23 cellular contexts compared by ENCODE assay signal in the genomic region with DNA sequence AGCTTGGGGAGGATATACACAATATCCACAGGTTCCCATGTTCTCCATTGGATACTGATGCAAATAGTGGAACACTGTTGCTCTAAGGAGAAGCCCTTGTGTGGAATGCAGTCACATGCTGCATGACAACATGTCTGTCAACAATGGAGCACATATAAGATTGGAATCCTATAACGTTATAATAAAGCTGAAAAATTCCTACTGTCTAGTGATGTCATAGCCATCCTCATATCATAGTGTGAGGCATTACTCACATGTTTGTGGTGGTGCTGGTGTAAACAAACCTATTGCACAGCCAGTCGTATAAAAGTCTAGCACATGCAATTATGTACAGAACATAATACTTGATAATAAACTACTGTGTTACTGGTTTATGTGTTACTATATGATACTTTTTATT.
DNase-seq lines count a peak whose midpoint lies in the region; ATAC-seq, FAIRE-seq and TF ChIP-seq lines count a peak whose summit lies in the region.
"Had no signal": no experiment of that assay in that cellular context is flagged by ENCODE, and none has a peak within 500 bp of the region (broad histone marks: within the 10 kb centered on the region; RNA-seq: fewer than 3 reads in every experiment).

No MANE protein-coding gene starts in this region.

- no peak for TF ChIP-seq CTCF in Panc1 (IDR thresholded peaks at IDR 0.05)
- no peak for TF ChIP-seq CTCF in endothelial cell of umbilical vein (IDR thresholded peaks at IDR 0.05; ENCODE audit: extremely low read depth in 1 of 2, insufficient read depth in 1 of 2, low read depth in 1 of 2, low read length in 2 of 2)

- POLR2A ChIA-PET in Panc1 (lab: Charles Lee) (no interaction called here), endothelial cell of umbilical vein (lab: Charles Lee) (no interaction called here)

- no peak overlapping the region for H3K4me2 ChIP-seq in endothelial cell of umbilical vein (ENCODE audit: insufficient read depth, low read length)
- H3K4me2 ChIP-seq: BLaER1 treated with 17β-estradiol and CSF1 and Interleukin-3, amounts not matched to agents 10 nM and 100 nM had no signal

- H3K4me1 ChIP-seq in Panc1 (ENCODE audit: control insufficient read depth, insufficient read depth, low read length) (no peaks in the 10 kb centered on the region), endothelial cell of umbilical vein (ENCODE audit: control insufficient read depth, extremely low read depth, insufficient read depth, low read length) (no peaks in the 10 kb centered on the region)
- H3K4me1 ChIP-seq: BLaER1 treated with 17β-estradiol and CSF1 and Interleukin-3, amounts not matched to agents 10 nM and 100 nM; colonic mucosa had no signal

- in situ Hi-C loops in Panc1 (cut with HindIII; ENCODE audit: low pct_unique_long_range_greater_than_20kb, low sequenced_read_pairs): no loop called here

- dilution Hi-C loops in endothelial cell of umbilical vein (cut with MboI; ENCODE audit: extremely low pct_ligation_motif_present, low sequenced_read_pairs): no loop called here

- no peaks in the 10 kb centered on the region for H3K9me1 ChIP-seq in endothelial cell of umbilical vein (replicated peaks; ENCODE audit: control insufficient read depth, extremely low read depth, insufficient read depth, low read length)

- ATAC-seq in Panc1 (peak; percentile 18; the same call in 1 of the 2 replicates), HG03460 (IDR thresholded peaks at IDR 0.05; ENCODE audit: unreplicated experiment) (no peak)
- ATAC-seq: activated CD8-positive, alpha-beta T cell treated with anti-CD3 and anti-CD28 coated beads, Interleukin-2, amount 10 ng/mL, durations not matched to agents 7 days and 5 days; activated T-helper 17 cell treated with anti-CD3 and anti-CD28 coated beads, Interleukin-2, amount 50 U/mL, for 72 hours; effector memory CD8-positive, alpha-beta T cell; left lobe of liver had no signal

- H4K20me1 ChIP-seq in endothelial cell of umbilical vein (replicated peaks; ENCODE audit: control insufficient read depth, extremely low read depth, insufficient read depth, low read length): no peaks in the 10 kb centered on the region
- H4K20me1 ChIP-seq: BLaER1 treated with 17β-estradiol and CSF1 and Interleukin-3, amounts not matched to agents 10 nM and 100 nM had no signal

- H3K36me3 ChIP-seq in Panc1 (ENCODE audit: control insufficient read depth, insufficient read depth, low read length): no peaks in the 10 kb centered on the region
- no peaks in the 10 kb centered on the region for H3K36me3 ChIP-seq in endothelial cell of umbilical vein (ENCODE audit: control insufficient read depth in 2 of 2, extremely low read depth in 1 of 2, insufficient read depth in 2 of 2, low read length in 2 of 2)
- H3K36me3 ChIP-seq: BLaER1 treated with 17β-estradiol and CSF1 and Interleukin-3, amounts not matched to agents 10 nM and 100 nM; cardiac muscle cell; colonic mucosa had no signal

- H3K27ac ChIP-seq in Panc1 (ENCODE audit: low read length): no peak overlapping the region
- H3K27ac ChIP-seq in endothelial cell of umbilical vein (ENCODE audit: insufficient read depth, low read depth, low read length): peak overlapping the region; percentile 32
- H3K27ac ChIP-seq: BLaER1 treated with 17β-estradiol and CSF1 and Interleukin-3, amounts not matched to agents 10 nM and 100 nM; cardiac muscle cell; colonic mucosa had no signal

- H2AFZ ChIP-seq in endothelial cell of umbilical vein (ENCODE audit: low read depth, low read length): no peak overlapping the region

- H3K27me3 ChIP-seq in Panc1 (ENCODE audit: control insufficient read depth, insufficient read depth, low read length) (peaks cover 2% of the 10 kb centered on the region), endothelial cell of umbilical vein (ENCODE audit: control insufficient read depth in 2 of 2, insufficient read depth in 2 of 2, low read length in 2 of 2) (no peaks in the 10 kb centered on the region)
- H3K27me3 ChIP-seq: BLaER1 treated with 17β-estradiol and CSF1 and Interleukin-3, amounts not matched to agents 10 nM and 100 nM; cardiac muscle cell; colonic mucosa had no signal

- FAIRE-seq in endothelial cell of umbilical vein (lab: Jason Lieb, UNC): no peak

- DNase-seq in EL (peak; percentile 8), Panc1 (ENCODE audit: low read depth, low spot score) (peak; percentile 80), endothelial cell of umbilical vein (ENCODE audit: low read depth, low spot score) (no peak), iris pigment epithelial cell (ENCODE audit: low read depth) (peak; percentile 13), CD1c-positive myeloid dendritic cell (ENCODE audit: extremely low spot score) (no peak), dedifferentiated amniotic fluid mesenchymal stem cell (ENCODE audit: extremely low spot score) (no peak)
- DNase-seq: activated CD8-positive, alpha-beta T cell treated with anti-CD3 and anti-CD28 coated beads, Interleukin-2, amount 10 ng/mL, durations not matched to agents 7 days and 5 days; activated naive CD4-positive, alpha-beta T cell treated with anti-CD3 and anti-CD28 coated beads, Interleukin-2, amount 50 U/mL, for 16 hours; amygdala; colonic mucosa; DMS79; effector memory CD8-positive, alpha-beta T cell; NCI-H1105; NCI-H187 treated with DMSO at 0.1 percent for 48 hours; NCI-H2171 treated with DMSO at 0.1 percent for 48 hours; NCI-H510A treated with DMSO at 0.1 percent for 48 hours; nephron progenitor cell; stimulated activated naive CD4-positive, alpha-beta T cell had no signal

- H3K79me2 ChIP-seq in endothelial cell of umbilical vein (ENCODE audit: control insufficient read depth, insufficient read depth, low read length): no peaks in the 10 kb centered on the region

- intact Hi-C loops in Panc1 (cut with micrococcal nuclease; ENCODE audit: unreplicated experiment): no loop called here
- intact Hi-C loops in endothelial cell of umbilical vein (cut with micrococcal nuclease): no loop called here

- CTCF ChIA-PET in Panc1 (lab: Charles Lee) (no interaction called here), endothelial cell of umbilical vein (lab: Charles Lee) (no interaction called here)

- no peak overlapping the region for H3K4me3 ChIP-seq in Panc1 (ENCODE audit: low read depth in 2 of 2, low read length in 2 of 2)
- H3K4me3 ChIP-seq in endothelial cell of umbilical vein (replicated peaks in 1 of 3; ENCODE audit: insufficient read depth in 1 of 3, low read depth in 1 of 3, low read length in 3 of 3): no peak overlapping the region
- H3K4me3 ChIP-seq: BLaER1 treated with 17β-estradiol and CSF1 and Interleukin-3, amounts not matched to agents 10 nM and 100 nM; cardiac muscle cell; colonic mucosa had no signal

- H3K9ac ChIP-seq in endothelial cell of umbilical vein (replicated peaks; ENCODE audit: extremely low read depth, insufficient read depth, low read length): no peak overlapping the region
- H3K9ac ChIP-seq: BLaER1 treated with 17β-estradiol and CSF1 and Interleukin-3, amounts not matched to agents 10 nM and 100 nM had no signal

- TF ChIP-seq POLR2A in endothelial cell of umbilical vein (IDR thresholded peaks at IDR 0.05; ENCODE audit: low read depth, low read length): no peak

- BruUV-seq in Panc1 (replicated peaks; lab: Mats Ljungman, UMichigan) (no TSS peak), endothelial cell of umbilical vein (replicated peaks; lab: Mats Ljungman, UMichigan) (no TSS peak)

- H3K9me3 ChIP-seq in Panc1 (ENCODE audit: control insufficient read depth, insufficient read depth, low read depth, low read length): no peaks in the 10 kb centered on the region
- H3K9me3 ChIP-seq in endothelial cell of umbilical vein (replicated peaks; ENCODE audit: control insufficient read depth, insufficient read depth, low read length): peaks cover 4% of the 10 kb centered on the region
- H3K9me3 ChIP-seq: BLaER1 treated with 17β-estradiol and CSF1 and Interleukin-3, amounts not matched to agents 10 nM and 100 nM; colonic mucosa had no signal

TF ChIP-seq in endothelial cell of umbilical vein, 7 proteins besides CTCF, POLR2A, EP300 and RAD21:
- TF ChIP-seq GATA2 (IDR thresholded peaks at IDR 0.05; ENCODE audit: insufficient read depth, insufficient read length, low read depth, low read length) (no peak), MYC (IDR thresholded peaks at IDR 0.05; ENCODE audit: low read depth, low read length) (no peak), JUN (IDR thresholded peaks at IDR 0.05; ENCODE audit: borderline replicate concordance, insufficient read depth, insufficient read length, low read depth) (no peak), FOS (IDR thresholded peaks at IDR 0.05; ENCODE audit: borderline replicate concordance, insufficient read depth, low read length) (no peak), EZH2 (IDR thresholded peaks at IDR 0.05; ENCODE audit: borderline replicate concordance, low read depth, low read length, severe bottlenecking) (no peak), POLR2AphosphoS5 (IDR thresholded peaks at IDR 0.05; ENCODE audit: insufficient read depth, low read depth, low read length) (no peak)
- TF ChIP-seq, protein P1, sequence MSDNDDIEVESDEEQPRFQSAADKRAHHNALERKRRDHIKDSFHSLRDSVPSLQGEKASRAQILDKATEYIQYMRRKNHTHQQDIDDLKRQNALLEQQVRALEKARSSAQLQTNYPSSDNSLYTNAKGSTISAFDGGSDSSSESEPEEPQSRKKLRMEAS (IDR thresholded peaks at IDR 0.05; ENCODE audit: insufficient read depth, insufficient read length): no peak

Comparison
In these comparisons a context has a peak if more than half of its experiments do, and no peak if none do; other contexts are left out.
1. DNase-seq: peak in EL (single experiment), Panc1 (single experiment) and iris pigment epithelial cell (single experiment); none in endothelial cell of umbilical vein (single experiment), CD1c-positive myeloid dendritic cell (single experiment) and dedifferentiated amniotic fluid mesenchymal stem cell (single experiment).